Comparison of ENCODE assay signal across 31 cellular contexts in the genomic region with DNA sequence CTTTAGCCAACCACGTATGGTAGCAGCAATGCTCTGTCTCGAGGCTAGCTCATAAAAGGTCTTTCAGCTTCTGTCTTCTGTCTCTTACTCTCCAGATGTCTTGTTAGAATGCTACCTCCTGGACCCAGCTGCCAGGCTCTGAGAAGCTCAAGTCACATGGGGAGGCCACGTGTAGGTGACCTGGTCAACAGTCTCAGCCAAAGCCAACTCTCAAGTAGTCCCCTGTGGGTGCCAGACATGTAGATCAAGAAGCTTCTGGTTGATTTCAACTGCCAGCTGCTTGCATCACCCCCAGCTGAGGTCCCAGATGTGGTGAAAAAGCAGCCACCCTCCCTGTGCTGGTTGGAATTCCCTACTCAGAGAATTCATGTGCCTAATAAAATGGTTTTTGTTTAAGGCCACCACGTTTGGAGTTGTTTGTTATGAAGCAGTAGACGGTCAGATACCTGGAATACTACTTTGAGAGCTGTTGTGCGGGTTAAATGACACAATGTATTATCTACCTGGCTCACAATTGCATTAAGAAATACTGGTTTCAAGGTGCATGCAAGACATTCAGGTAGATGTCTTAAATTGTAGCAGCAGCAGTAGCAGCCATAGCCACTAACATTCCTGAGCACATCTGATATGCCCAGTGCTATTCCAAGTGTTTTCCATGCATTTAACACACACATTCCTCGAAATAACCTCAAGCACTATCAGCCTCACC.
"Had no signal": no experiment of that assay in that cellular context is flagged by ENCODE, and none has a peak within 500 bp of the region (broad histone marks: within the 10 kb centered on the region; RNA-seq: fewer than 3 reads in every experiment).

No MANE protein-coding gene starts in this region.

- H3K4me2 ChIP-seq: KMS-11 had no signal

- H3K4me3 ChIP-seq: SJCRH30, SK-N-MC had no signal

- H3K27me3 ChIP-seq: brain microvascular endothelial cell, SJCRH30 had no signal

- H3K9me3 ChIP-seq: SJCRH30 had no signal

- H3K9ac ChIP-seq: KMS-11 had no signal

- H3K27ac ChIP-seq: brain microvascular endothelial cell, KMS-11, SJCRH30, SK-N-MC, WERI-Rb-1 had no signal

- DNase-seq: activated CD4-positive, alpha-beta memory T cell treated with anti-CD3 and anti-CD28 coated beads, Interleukin-2, amount 10 ng/mL, durations not matched to agents 7 days and 5 days; activated CD4-positive, alpha-beta T cell treated with anti-CD3 and anti-CD28 coated beads for 1 hour; activated CD4-positive, alpha-beta T cell treated with anti-CD3 and anti-CD28 coated beads for 48 hours; activated CD4-positive, CD25-positive, alpha-beta regulatory T cell; activated CD8-positive, alpha-beta memory T cell treated with anti-CD3 and anti-CD28 coated beads for 24 hours; activated CD8-positive, alpha-beta memory T cell treated with anti-CD3 and anti-CD28 coated beads, Interleukin-2, amount 10 ng/mL, durations not matched to agents 7 days and 5 days; activated CD8-positive, alpha-beta memory T cell treated with anti-CD3 and anti-CD28 coated beads, Interleukin-2, amount 50 U/mL, for 48 hours; activated effector memory CD4-positive, alpha-beta T cell treated with Interleukin-2 at 50 U/mL for 16 hours; activated naive CD4-positive, alpha-beta T cell; activated naive CD4-positive, alpha-beta T cell treated with anti-CD3 and anti-CD28 coated beads, Interleukin-2, amount 50 U/mL, for 16 hours; activated naive CD8-positive, alpha-beta T cell treated with anti-CD3 and anti-CD28 coated beads for 36 hours; activated T-cell treated with anti-CD3 and anti-CD28 coated beads, Interleukin-2, amount 50 U/mL, for 48 hours; amniotic stem cell; aorta; brain microvascular endothelial cell; NCI-H1092 treated with DMSO at 0.1 percent for 48 hours; NCI-H1417; NCI-H146; NCI-H187; NCI-H2029 treated with DMSO at 0.1 percent for 48 hours; NCI-H226; NCI-H446 treated with DMSO at 0.1 percent for 48 hours; NCI-H524; NCI-H69; SHP77; SJCRH30; T1000; WERI-Rb-1 had no signal

- ATAC-seq: activated CD8-positive, alpha-beta memory T cell treated with anti-CD3 and anti-CD28 coated beads, Interleukin-2, amount 10 ng/mL, durations not matched to agents 7 days and 5 days; Panc1 had no signal

- H3K36me3 ChIP-seq: brain microvascular endothelial cell, WERI-Rb-1 had no signal
